Comparison of ENCODE assay signal across 21 cellular contexts in the genomic region with DNA sequence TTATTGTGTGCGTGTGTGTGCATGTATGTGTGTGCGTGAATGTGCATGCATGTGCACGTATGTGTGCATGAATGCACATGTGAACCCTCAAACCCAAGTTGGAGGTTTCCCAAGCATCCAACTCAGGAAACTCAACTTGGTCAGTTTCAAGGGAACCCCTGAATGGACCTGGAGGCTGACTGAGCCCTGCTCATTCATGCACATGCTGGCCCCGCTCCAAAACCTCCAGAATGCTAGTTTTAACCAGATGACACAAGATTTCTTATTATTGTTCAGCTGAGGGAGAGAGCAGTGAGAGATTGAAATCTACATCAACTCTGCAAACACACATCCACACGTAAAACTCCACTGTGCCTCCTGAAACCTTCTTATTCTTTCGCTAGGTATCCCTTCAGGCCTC.
A peak's percentile ranks its signal among the peaks of the same experiment; 100 is the strongest.
DNase-seq lines count a peak whose midpoint lies in the region; ATAC-seq and TF ChIP-seq lines count a peak whose summit lies in the region.
"Had no signal": no experiment of that assay in that cellular context is flagged by ENCODE, and none has a peak within 500 bp of the region (broad histone marks: within the 10 kb centered on the region; RNA-seq: fewer than 3 reads in every experiment).

No MANE protein-coding gene starts in this region.

- DNase-seq in EH (ENCODE audit: low read depth): peak; percentile 70
- DNase-seq in NCI-H2171 treated with DMSO at 0.1 percent for 48 hours (lab: John Stamatoyannopoulos, UW): peak; percentile 72
- peak; percentile 28 for DNase-seq in brain microvascular endothelial cell
- DNase-seq in left kidney (ENCODE audit: low read depth, low spot score): peak; percentile 70
- DNase-seq in left colon: no peak
- no peak for DNase-seq in GM10248 (ENCODE audit: extremely low spot score)
- DNase-seq: activated CD4-positive, alpha-beta T cell treated with anti-CD3 and anti-CD28 coated beads, Interleukin-2, amount 50 U/mL, for 1 hour; activated CD8-positive, alpha-beta memory T cell treated with anti-CD3 and anti-CD28 coated beads, Interleukin-2, amount 50 U/mL, for 4 hours; activated effector memory CD4-positive, alpha-beta T cell treated with Interleukin-2 at 50 U/mL for 16 hours; activated naive CD8-positive, alpha-beta T cell treated with anti-CD3 and anti-CD28 coated beads, Interleukin-2, amount 50 U/mL, for 24 hours; esophagus squamous epithelium; heart left ventricle; NCI-H2107; pancreas; SHP77 treated with DMSO at 0.1 percent for 48 hours; stimulated activated CD4-positive, alpha-beta T cell treated with anti-CD3 and anti-CD28 coated beads, Interleukin-2, amount 100 ng/mL, for 24 hours; stimulated activated naive CD8-positive, alpha-beta T cell treated with anti-CD3 and anti-CD28 coated beads, Interleukin-15, amount 100 ng/mL, for 72 hours had no signal

- H3K27ac ChIP-seq in brain microvascular endothelial cell: no peak overlapping the region
- H3K27ac ChIP-seq: esophagus squamous epithelium, heart left ventricle, pancreas had no signal

- H3K4me3 ChIP-seq in brain microvascular endothelial cell (ENCODE audit: low read depth, low read length): no peak overlapping the region
- H3K4me3 ChIP-seq: esophagus squamous epithelium, HAP-1, heart left ventricle, K562, pancreas had no signal

- no peak for TF ChIP-seq CTCF in brain microvascular endothelial cell (IDR thresholded peaks at IDR 0.05; ENCODE audit: low read depth, low read length, missing control alignments)
- no peak for TF ChIP-seq CTCF in GM10248 (IDR thresholded peaks at IDR 0.05; ENCODE audit: control extremely low read depth, extremely low read depth, low read depth, missing control alignments)

- CTCF ChIA-PET in GM10248 (lab: Yijun Ruan, JAX): interaction anchor here (1.6 kb wide), 1 partner anchor 14 kb away, joined by 3 read pairs; no protein-coding TSS in a partner anchor

- in situ Hi-C loops in brain microvascular endothelial cell (cut with HindIII; ENCODE audit: low pct_ligation_motif_present, low sequenced_read_pairs): no loop called here

- intact Hi-C loops in left colon (cut with DNase I, micrococcal nuclease): no loop called here

- no peaks in the 10 kb centered on the region for H3K27me3 ChIP-seq in brain microvascular endothelial cell (replicated peaks)
- H3K27me3 ChIP-seq: esophagus squamous epithelium, heart left ventricle, pancreas had no signal

- POLR2A ChIA-PET in GM10248 (lab: Yijun Ruan, JAX): no interaction called here

- ATAC-seq in GM21360 (IDR thresholded peaks at IDR 0.05; ENCODE audit: unreplicated experiment): no peak
- no peak for ATAC-seq in GM21367 (IDR thresholded peaks at IDR 0.05; ENCODE audit: unreplicated experiment)
- ATAC-seq in left colon: no peak
- ATAC-seq: activated naive CD8-positive, alpha-beta T cell treated with anti-CD3 and anti-CD28 coated beads, Interleukin-2, amount 50 U/mL, for 24 hours; heart left ventricle; K562; stimulated activated naive CD8-positive, alpha-beta T cell treated with anti-CD3 and anti-CD28 coated beads, Interleukin-15, amount 100 ng/mL, for 72 hours had no signal

- H3K36me3 ChIP-seq in brain microvascular endothelial cell (replicated peaks): no peaks in the 10 kb centered on the region
- H3K36me3 ChIP-seq: esophagus squamous epithelium, HAP-1, heart left ventricle, pancreas had no signal

Comparison
In these comparisons a context has a peak if more than half of its experiments do, and no peak if none do; other contexts are left out.
1. DNase-seq: peak in EH (single experiment), NCI-H2171 treated with DMSO at 0.1 percent for 48 hours (single experiment), brain microvascular endothelial cell (single experiment) and left kidney (single experiment); none in left colon (0 of 2) and GM10248 (single experiment).